8 cellular contexts compared by ENCODE assay signal in genomic region chr3:46078712-46079400, GRCh38. TPM values are rescaled to one million over a fixed set of nuclear protein-coding genes. Genes with fewer than 3 reads are reported as not detected.
DNase-seq lines count a peak whose midpoint lies in the region; ATAC-seq lines count a peak whose summit lies in the region.

No MANE protein-coding gene starts in this region.

- H3K4me2 ChIP-seq in skeletal muscle satellite cell (ENCODE audit: low read length) = peak overlapping the region; percentile 79

- H3K27me3 ChIP-seq in skeletal muscle satellite cell (ENCODE audit: control insufficient read depth, insufficient read depth, low read length) = peaks cover 28% of the 10 kb centered on the region

- peak; percentile 88 for DNase-seq in ELF-1 (ENCODE audit: low read depth, low spot score)
- peak; percentile 81 for DNase-seq in NCI-H2107 (lab: John Stamatoyannopoulos, UW)
- peak; percentile 83 for DNase-seq in T1000 (lab: John Stamatoyannopoulos, UW)
- DNase-seq in astrocyte of the hippocampus (ENCODE audit: low read depth, low spot score) = peak; percentile 95
- peak; percentile 82 to 93 for DNase-seq in hippocampal formation (lab: John Stamatoyannopoulos, UW)

- H3K9me3 ChIP-seq in skeletal muscle satellite cell (replicated peaks; ENCODE audit: low read length) = no peaks in the 10 kb centered on the region

- H3K4me1 ChIP-seq in skeletal muscle satellite cell (ENCODE audit: control insufficient read depth, insufficient read depth, low read length) = no peaks in the 10 kb centered on the region

- H3K36me3 ChIP-seq in skeletal muscle satellite cell (ENCODE audit: insufficient read depth, low read length) = no peaks in the 10 kb centered on the region

- ATAC-seq in HG02763 (IDR thresholded peaks at IDR 0.05; ENCODE audit: unreplicated experiment) (peak; percentile 63), GM21360 (IDR thresholded peaks at IDR 0.05; ENCODE audit: unreplicated experiment) (no peak)

- H3K4me3 ChIP-seq in skeletal muscle satellite cell (ENCODE audit: low read length) = no peak overlapping the region

- no peak overlapping the region for H3K9ac ChIP-seq in skeletal muscle satellite cell (ENCODE audit: low read depth, low read length)

RNA-seq across cellular contexts. Expression of gene XCR1, which starts 51.6 kb away (rescaled TPM):
- not detected in 2 replicates for total RNA-seq in skeletal muscle satellite cell (2012; rRNA removed)
